In genomic region chr3:98564282-98565005, GRCh38 we compare ENCODE assay signal across 11 cellular contexts. TPM values are rescaled to one million over a fixed set of nuclear protein-coding genes. Genes with fewer than 3 reads are reported as not detected.
DNase-seq lines count a peak whose midpoint lies in the region; ATAC-seq and TF ChIP-seq lines count a peak whose summit lies in the region.
"Had no signal": no experiment of that assay in that cellular context is flagged by ENCODE, and none has a peak within 500 bp of the region (broad histone marks: within the 10 kb centered on the region; RNA-seq: fewer than 3 reads in every experiment).

No MANE protein-coding gene starts in this region.

- CTCF ChIA-PET in activated CD4-positive, alpha-beta T cell treated with anti-CD3 and anti-CD28 coated beads, Interleukin-2, amount 10 ng/mL, durations not matched to agents 7 days and 5 days (lab: Charles Lee): interaction anchor here (0.7 to 2.9 kb wide), 10 partner anchors 8 to 526 kb away, joined by 3 to 11 read pairs (median 4); no protein-coding TSS in a partner anchor
- CTCF ChIA-PET in T-cell (lab: Charles Lee): interaction anchor here (0.5 to 1.7 kb wide), 14 partner anchors 8 to 542 kb away, joined by 3 to 9 read pairs (median 6); partner anchors contain the start of genes CLDND1 (in 1 of the 2) and CPOX (in 1 of the 2)

- no peak overlapping the region for H3K4me3 ChIP-seq in H7 (ENCODE audit: insufficient read depth, low read depth, low read length)
- H3K4me3 ChIP-seq in thyroid gland (replicated peaks in 1 of 3): no peak overlapping the region
- H3K4me3 ChIP-seq: left lung, right lobe of liver had no signal

- ATAC-seq in HG02642 (IDR thresholded peaks at IDR 0.05; ENCODE audit: poor library complexity, unreplicated experiment) (peak; percentile 19), T-cell (replicated peaks in 1 of 4) (peak; percentile 52 to 77 (median 70))
- peak; percentile 65 to 70 for ATAC-seq in natural killer cell treated with Interleukin-12 subunit alpha and Interleukin-12 subunit beta and Interleukin-15 and Interleukin-18, amount 100 ng/mL, for 72 hours
- ATAC-seq: left lung had no signal

- no peaks in the 10 kb centered on the region for H3K27me3 ChIP-seq in H7 (ENCODE audit: control insufficient read depth, insufficient read depth, low read length)
- H3K27me3 ChIP-seq in thyroid gland: no peaks in the 10 kb centered on the region
- H3K27me3 ChIP-seq: left lung, right lobe of liver had no signal

- H3K4me3 Mint-ChIP-seq in activated CD4-positive, alpha-beta T cell treated with anti-CD3 and anti-CD28 coated beads, Interleukin-2, amount 10 ng/mL, durations not matched to agents 7 days and 5 days: peak overlapping the region; percentile 69
- H3K4me3 Mint-ChIP-seq in T-cell (peak overlapping the region; percentile 63 to 66 (median 66)), mesothelial cell of epicardium (no peak overlapping the region)
- peak overlapping the region; percentile 71 for H3K4me3 Mint-ChIP-seq in natural killer cell treated with Interleukin-12 subunit alpha and Interleukin-12 subunit beta and Interleukin-15 and Interleukin-18, amount 100 ng/mL, for 72 hours

- no peaks in the 10 kb centered on the region for H3K27me3 Mint-ChIP-seq in activated CD4-positive, alpha-beta T cell treated with anti-CD3 and anti-CD28 coated beads, Interleukin-2, amount 10 ng/mL, durations not matched to agents 7 days and 5 days
- no peaks in the 10 kb centered on the region for H3K27me3 Mint-ChIP-seq in T-cell
- H3K27me3 Mint-ChIP-seq in natural killer cell treated with Interleukin-12 subunit alpha and Interleukin-12 subunit beta and Interleukin-15 and Interleukin-18, amount 100 ng/mL, for 72 hours: no peaks in the 10 kb centered on the region
- peaks cover 1% of the 10 kb centered on the region for H3K27me3 Mint-ChIP-seq in mesothelial cell of epicardium (ENCODE audit: low read depth)

- no peaks in the 10 kb centered on the region for H3K4me1 ChIP-seq in thyroid gland
- H3K4me1 ChIP-seq: right lobe of liver had no signal

- H3K9me3 ChIP-seq in thyroid gland: no peaks in the 10 kb centered on the region
- H3K9me3 ChIP-seq: left lung, right lobe of liver had no signal

- TF ChIP-seq CTCF in mesothelial cell of epicardium (IDR thresholded peaks at IDR 0.05; ENCODE audit: unreplicated experiment) (no peak), thyroid gland (IDR thresholded peaks at IDR 0.05) (no peak)

- H3K36me3 ChIP-seq in H7 (replicated peaks; ENCODE audit: control insufficient read depth, insufficient read depth, low read length) (no peaks in the 10 kb centered on the region), thyroid gland (no peaks in the 10 kb centered on the region)
- H3K36me3 ChIP-seq: left lung, right lobe of liver had no signal

- peaks cover 9% of the 10 kb centered on the region for H3K9me3 Mint-ChIP-seq in activated CD4-positive, alpha-beta T cell treated with anti-CD3 and anti-CD28 coated beads, Interleukin-2, amount 10 ng/mL, durations not matched to agents 7 days and 5 days
- no peaks in the 10 kb centered on the region for H3K9me3 Mint-ChIP-seq in T-cell
- H3K9me3 Mint-ChIP-seq in natural killer cell treated with Interleukin-12 subunit alpha and Interleukin-12 subunit beta and Interleukin-15 and Interleukin-18, amount 100 ng/mL, for 72 hours: peaks cover 3% of the 10 kb centered on the region
- H3K9me3 Mint-ChIP-seq in mesothelial cell of epicardium: no peaks in the 10 kb centered on the region

- peaks cover 24% of the 10 kb centered on the region for H3K36me3 Mint-ChIP-seq in activated CD4-positive, alpha-beta T cell treated with anti-CD3 and anti-CD28 coated beads, Interleukin-2, amount 10 ng/mL, durations not matched to agents 7 days and 5 days (ENCODE audit: low read depth)
- no peaks in the 10 kb centered on the region for H3K36me3 Mint-ChIP-seq in T-cell
- H3K36me3 Mint-ChIP-seq in natural killer cell treated with Interleukin-12 subunit alpha and Interleukin-12 subunit beta and Interleukin-15 and Interleukin-18, amount 100 ng/mL, for 72 hours: peaks cover 9% of the 10 kb centered on the region
- H3K36me3 Mint-ChIP-seq in mesothelial cell of epicardium: no peaks in the 10 kb centered on the region

- H3K27ac Mint-ChIP-seq in activated CD4-positive, alpha-beta T cell treated with anti-CD3 and anti-CD28 coated beads, Interleukin-2, amount 10 ng/mL, durations not matched to agents 7 days and 5 days: peak overlapping the region; percentile 99
- H3K27ac Mint-ChIP-seq in T-cell: peak overlapping the region; percentile 95 to 98
- H3K27ac Mint-ChIP-seq in natural killer cell treated with Interleukin-12 subunit alpha and Interleukin-12 subunit beta and Interleukin-15 and Interleukin-18, amount 100 ng/mL, for 72 hours: peak overlapping the region; percentile 92 to 98
- H3K27ac Mint-ChIP-seq in mesothelial cell of epicardium: no peak overlapping the region

- POLR2A ChIA-PET in activated CD4-positive, alpha-beta T cell treated with anti-CD3 and anti-CD28 coated beads, Interleukin-2, amount 10 ng/mL, durations not matched to agents 7 days and 5 days (lab: Charles Lee): interaction anchor here (0.6 to 1.6 kb wide), 5 partner anchors 9 to 1378 kb away, joined by 3 to 6 read pairs (median 4); partner anchors contain the start of gene CLDND1
- POLR2A ChIA-PET in T-cell (lab: Charles Lee): interaction anchor here (0.6 to 3.2 kb wide), 4 partner anchors 13 to 426 kb away, joined by 3 to 49 read pairs (median 4); partner anchors contain the start of gene CLDND1 (in 1 of the 2)

- peak; percentile 51 for DNase-seq in activated CD4-positive, alpha-beta T cell treated with anti-CD3 and anti-CD28 coated beads, Interleukin-2, amount 10 ng/mL, durations not matched to agents 7 days and 5 days
- DNase-seq in activated CD4-positive, alpha-beta T cell treated with anti-CD3 and anti-CD28 coated beads for 1 hour: no peak
- DNase-seq in T-cell (peak in 30 of 34 experiments; percentile 14 to 60 (median 32)), mesothelial cell of epicardium (ENCODE audit: low spot score in 2 of 2, unreplicated experiment in 2 of 2) (no peak), H7 (no peak), thyroid gland (no peak)
- DNase-seq in natural killer cell treated with Interleukin-12 subunit alpha and Interleukin-12 subunit beta and Interleukin-15 and Interleukin-18, amount 100 ng/mL, for 72 hours (ENCODE audit: low spot score): no peak
- DNase-seq: left lung, NCI-H146, right lobe of liver had no signal

- WGBS in thyroid gland, 2 donors: 74 to 78% methylated on average over 7 of the region's 7 CpGs

- no peak overlapping the region for H3K27ac ChIP-seq in thyroid gland
- H3K27ac ChIP-seq: left lung, right lobe of liver had no signal

- H3K4me1 Mint-ChIP-seq in activated CD4-positive, alpha-beta T cell treated with anti-CD3 and anti-CD28 coated beads, Interleukin-2, amount 10 ng/mL, durations not matched to agents 7 days and 5 days: peaks cover 84% of the 10 kb centered on the region
- H3K4me1 Mint-ChIP-seq in T-cell (peaks cover 59 to 82% (median 75%) of the 10 kb centered on the region in 3 donors), mesothelial cell of epicardium (no peaks in the 10 kb centered on the region)
- peaks cover 59 to 77% of the 10 kb centered on the region in 2 donors for H3K4me1 Mint-ChIP-seq in natural killer cell treated with Interleukin-12 subunit alpha and Interleukin-12 subunit beta and Interleukin-15 and Interleukin-18, amount 100 ng/mL, for 72 hours (ENCODE audit: low read depth in 2 of 2)

- intact Hi-C loops in thyroid gland (cut with DNase I): no loop called here

- no peak for TF ChIP-seq POLR2A in thyroid gland (IDR thresholded peaks at IDR 0.05)

RNA-seq across cellular contexts. Expression of gene CPOX, which starts 29.0 kb away (rescaled TPM):
- total RNA-seq in activated CD4-positive, alpha-beta T cell treated with anti-CD3 and anti-CD28 coated beads, Interleukin-2, amount 10 ng/mL, durations not matched to agents 7 days and 5 days: 10 to 100 TPM; 60.4 to 66.3 TPM
- total RNA-seq in T-cell (10 to 100 TPM; 13.9 to 47.6 (median 44.6) TPM), mesothelial cell of epicardium (17.9 to 20.8 TPM (median 18.4 TPM) in 3 replicates), thyroid gland (10 to 100 TPM; 14.8 to 27.9 (median 26.3) TPM)
- 10 to 100 TPM; 35.7 to 84.3 TPM for total RNA-seq in natural killer cell treated with Interleukin-12 subunit alpha and Interleukin-12 subunit beta and Interleukin-15 and Interleukin-18, amount 100 ng/mL, for 72 hours
- total RNA-seq in H7 (2014; rRNA removed; shearing (Covaris generic)): 36.6 and 39.4 TPM in 2 replicates

RNA-seq across cellular contexts. Expression of gene GPR15, which starts 32.7 kb away (rescaled TPM):
- total RNA-seq in activated CD4-positive, alpha-beta T cell treated with anti-CD3 and anti-CD28 coated beads, Interleukin-2, amount 10 ng/mL, durations not matched to agents 7 days and 5 days: 10 to 100 TPM; 31.0 to 35.0 TPM
- total RNA-seq in T-cell (10 to 100 TPM in 4 of 5 donors, 1 to 10 TPM in 1; 5.7 to 69.9 (median 24.7) TPM), mesothelial cell of epicardium (not detected in 3 replicates), thyroid gland (not detected)
- total RNA-seq in natural killer cell treated with Interleukin-12 subunit alpha and Interleukin-12 subunit beta and Interleukin-15 and Interleukin-18, amount 100 ng/mL, for 72 hours: 10 to 100 TPM in 1 of 2 donors, 1 to 10 TPM in 1; 1.4 to 13.2 TPM
- not detected in 2 replicates for total RNA-seq in H7 (2014; rRNA removed; shearing (Covaris generic))
- total RNA-seq: right lobe of liver had no signal

RNA-seq across cellular contexts. Expression of gene CLDND1, which starts 41.7 kb away (rescaled TPM):
- 100 to 1,000 TPM; 399 to 432 TPM for total RNA-seq in activated CD4-positive, alpha-beta T cell treated with anti-CD3 and anti-CD28 coated beads, Interleukin-2, amount 10 ng/mL, durations not matched to agents 7 days and 5 days
- total RNA-seq in T-cell (100 to 1,000 TPM; 133 to 404 (median 264) TPM), mesothelial cell of epicardium (73.6 to 89.0 TPM (median 87.2 TPM) in 3 replicates), thyroid gland (100 to 1,000 TPM in 2 of 4 donors, 10 to 100 TPM in 2; 70.2 to 112 (median 91.6) TPM)
- 100 to 1,000 TPM; 352 to 548 TPM for total RNA-seq in natural killer cell treated with Interleukin-12 subunit alpha and Interleukin-12 subunit beta and Interleukin-15 and Interleukin-18, amount 100 ng/mL, for 72 hours
- total RNA-seq in H7 (2014; rRNA removed; shearing (Covaris generic)): 55.2 and 58.1 TPM in 2 replicates

Comparison
In these comparisons a context has a peak if more than half of its experiments do, and no peak if none do; other contexts are left out.
1. DNase-seq: peak in activated CD4-positive, alpha-beta T cell treated with anti-CD3 and anti-CD28 coated beads, Interleukin-2, amount 10 ng/mL, durations not matched to agents 7 days and 5 days (single experiment) and T-cell (30 of 34); none in activated CD4-positive, alpha-beta T cell treated with anti-CD3 and anti-CD28 coated beads for 1 hour (single experiment), natural killer cell treated with Interleukin-12 subunit alpha and Interleukin-12 subunit beta and Interleukin-15 and Interleukin-18, amount 100 ng/mL, for 72 hours (single experiment), mesothelial cell of epicardium (0 of 2), H7 (single experiment) and thyroid gland (0 of 2).
2. ATAC-seq: peak in every context shown above with its lines; median percentile 70 in T-cell; 68 in natural killer cell treated with Interleukin-12 subunit alpha and Interleukin-12 subunit beta and Interleukin-15 and Interleukin-18, amount 100 ng/mL, for 72 hours; 19 in HG02642.